Comparison of ENCODE assay signal across 1 cellular context in genomic region chr1:85707990-85708825, GRCh38.
TF ChIP-seq lines count a peak whose summit lies in the region.

Gene ZNHIT6 (minus strand): TSS chr1:85708433. CDS start chr1:85708284, 149 bp downstream.

TF ChIP-seq in K562, 482 proteins besides CTCF, POLR2A, EP300 and RAD21 (continued from another document and continues in another):
- TF ChIP-seq RCOR1 (IDR thresholded peaks at IDR 0.05; ENCODE audit: borderline replicate concordance in 1 of 2, low read depth in 2 of 2, low read length in 2 of 2) (peak in 1 of 2 experiments; percentile 70; a peak in 2 of 4 replicates), HDAC2 (IDR thresholded peaks at IDR 0.05) (peak; percentile 92), SMARCE1 (IDR thresholded peaks at IDR 0.05) (0 out of 2 replicates have a peak, but pooled peaks have one; percentile 4), CBFB (CRISPR knock-in tag; IDR thresholded peaks at IDR 0.05) (no peak), CHD2 (IDR thresholded peaks at IDR 0.05; ENCODE audit: low read depth, low read length) (0 out of 2 replicates have a peak, but pooled peaks have one; percentile 30), L3MBTL2 (IDR thresholded peaks at IDR 0.05) (peak; percentile 62; the same call in 1 of the 2 replicates), ATF7 (IDR thresholded peaks at IDR 0.05) (peak; percentile 55), RBM25 (IDR thresholded peaks at IDR 0.05; ENCODE audit: low read depth, low read length, severe bottlenecking) (no peak), PHF8 (IDR thresholded peaks at IDR 0.05; ENCODE audit: borderline replicate concordance, low read length) (peak; percentile 88), YY1 (IDR thresholded peaks at IDR 0.05; ENCODE audit: borderline replicate concordance in 1 of 3, control insufficient read depth in 1 of 3, extremely low read depth in 1 of 3, insufficient read depth in 3 of 3, insufficient read length in 1 of 3, insufficient replicate concordance in 2 of 3, low read depth in 1 of 3, low read length in 2 of 3) (no peak), RBBP5 (IDR thresholded peaks at IDR 0.05; ENCODE audit: borderline replicate concordance, insufficient read depth, low read length, poor library complexity, severe bottlenecking) (peak; percentile 73), RB1 (IDR thresholded peaks at IDR 0.05; ENCODE audit: low read depth) (peak; percentile 29; the same call in 1 of the 2 replicates), TCF15 (CRISPR knock-in tag; IDR thresholded peaks at IDR 0.05) (no peak), CTCFL (IDR thresholded peaks at IDR 0.05; ENCODE audit: borderline replicate concordance, insufficient read depth, low read depth, low read length, poor library complexity, severe bottlenecking) (peak; percentile 33), MITF (IDR thresholded peaks at IDR 0.05) (0 out of 2 replicates have a peak, but pooled peaks have one; percentile 13), TAF7 (tag; IDR thresholded peaks at IDR 0.05) (peak; percentile 70), GABPB1 (CRISPR knock-in tag; IDR thresholded peaks at IDR 0.05) (peak; percentile 67), NFATC3 (IDR thresholded peaks at IDR 0.05) (no peak), CXXC5 (CRISPR knock-in tag; IDR thresholded peaks at IDR 0.05) (peak; percentile 86), BHLHE40 (IDR thresholded peaks at IDR 0.05; ENCODE audit: low read length) (0 out of 2 replicates have a peak, but pooled peaks have one; percentile 13), HNRNPLL (IDR thresholded peaks at IDR 0.05; ENCODE audit: low read depth, low read length, poor library complexity, severe bottlenecking) (peak; percentile 94), ELF4 (CRISPR knock-in tag; IDR thresholded peaks at IDR 0.05) (0 out of 2 replicates have a peak, but pooled peaks have one; percentile 42), FOXJ2 (tag; IDR thresholded peaks at IDR 0.05) (0 out of 2 replicates have a peak, but pooled peaks have one; percentile 47), POLR2G (IDR thresholded peaks at IDR 0.05; ENCODE audit: low read depth, low read length) (peak; percentile 80), MAX (CRISPR knock-in tag; IDR thresholded peaks at IDR 0.05) (peak; percentile 90), MLLT1 (IDR thresholded peaks at IDR 0.05) (peak in 1 of 2 experiments; percentile 47; a peak in 1 of 4 replicates), ASH1L (IDR thresholded peaks at IDR 0.05; ENCODE audit: borderline replicate concordance, low read depth, partially characterized antibody) (peak; percentile 33), PREB (CRISPR knock-in tag; IDR thresholded peaks at IDR 0.05) (no peak), EHMT2 (IDR thresholded peaks at IDR 0.05) (no peak), DLX4 (CRISPR knock-in tag; IDR thresholded peaks at IDR 0.05) (no peak), TAF1 (IDR thresholded peaks at IDR 0.05; ENCODE audit: control insufficient read depth, extremely low read depth, insufficient read depth, low read length, severe bottlenecking) (peak; percentile 84), SRSF9 (IDR thresholded peaks at IDR 0.05; ENCODE audit: borderline replicate concordance, low read depth, low read length) (no peak), PHF20 (IDR thresholded peaks at IDR 0.05; ENCODE audit: partially characterized antibody) (peak; percentile 85), SMAD2 (IDR thresholded peaks at IDR 0.05; ENCODE audit: low read depth, low read length) (no peak), FIP1L1 (IDR thresholded peaks at IDR 0.05; ENCODE audit: low read depth, low read length, poor library complexity, severe bottlenecking) (no peak), CBX3 (IDR thresholded peaks at IDR 0.05; ENCODE audit: borderline replicate concordance in 1 of 2, low read length in 2 of 2) (peak in 1 of 2 experiments; percentile 37; a peak in 1 of 3 replicates), TFAP4 (CRISPR knock-in tag; IDR thresholded peaks at IDR 0.05; ENCODE audit: borderline replicate concordance) (peak; percentile 76; the same call in 1 of the 2 replicates), KDM5B (IDR thresholded peaks at IDR 0.05; ENCODE audit: insufficient replicate concordance, low read depth, low read length) (peak; percentile 85), ZKSCAN1 (IDR thresholded peaks at IDR 0.05; ENCODE audit: low read depth, low read length) (peak; percentile 49; the same call in 1 of the 2 replicates), CUX1 (CRISPR knock-in tag; IDR thresholded peaks at IDR 0.05) (no peak), ESRRA (IDR thresholded peaks at IDR 0.05; ENCODE audit: borderline replicate concordance, low read depth) (peak; percentile 43; the same call in 1 of the 2 replicates), E2F5 (CRISPR knock-in tag; IDR thresholded peaks at IDR 0.05) (no peak), RBM34 (IDR thresholded peaks at IDR 0.05; ENCODE audit: borderline replicate concordance, insufficient read depth, low read length) (no peak), SMC3 (conservative IDR thresholded peaks at IDR 0.05; ENCODE audit: insufficient read depth, low read depth, low read length) (0 out of 2 replicates have a peak, but pooled peaks have one; percentile 23), NR2C1 (IDR thresholded peaks at IDR 0.05) (no peak), NR2C1 (tag; IDR thresholded peaks at IDR 0.05) (no peak), SUPT5H (IDR thresholded peaks at IDR 0.05) (peak; percentile 91), FOXO4 (CRISPR knock-in tag; IDR thresholded peaks at IDR 0.05) (no peak), KAT7 (CRISPR knock-in tag; IDR thresholded peaks at IDR 0.05; ENCODE audit: borderline replicate concordance) (peak; percentile 59; the same call in 1 of the 2 replicates), FOXA3 (CRISPR knock-in tag; conservative IDR thresholded peaks at IDR 0.05 in 1 of 2, IDR thresholded peaks at IDR 0.05 in 1 of 2) (0 out of 4 replicates have a peak, but pooled peaks of 1 of the 2 experiments have one; percentile 47), NONO (IDR thresholded peaks at IDR 0.05; ENCODE audit: low read depth in 2 of 2, low read length in 1 of 2) (no peak)
